8 cellular contexts compared by ENCODE assay signal in the genomic region with DNA sequence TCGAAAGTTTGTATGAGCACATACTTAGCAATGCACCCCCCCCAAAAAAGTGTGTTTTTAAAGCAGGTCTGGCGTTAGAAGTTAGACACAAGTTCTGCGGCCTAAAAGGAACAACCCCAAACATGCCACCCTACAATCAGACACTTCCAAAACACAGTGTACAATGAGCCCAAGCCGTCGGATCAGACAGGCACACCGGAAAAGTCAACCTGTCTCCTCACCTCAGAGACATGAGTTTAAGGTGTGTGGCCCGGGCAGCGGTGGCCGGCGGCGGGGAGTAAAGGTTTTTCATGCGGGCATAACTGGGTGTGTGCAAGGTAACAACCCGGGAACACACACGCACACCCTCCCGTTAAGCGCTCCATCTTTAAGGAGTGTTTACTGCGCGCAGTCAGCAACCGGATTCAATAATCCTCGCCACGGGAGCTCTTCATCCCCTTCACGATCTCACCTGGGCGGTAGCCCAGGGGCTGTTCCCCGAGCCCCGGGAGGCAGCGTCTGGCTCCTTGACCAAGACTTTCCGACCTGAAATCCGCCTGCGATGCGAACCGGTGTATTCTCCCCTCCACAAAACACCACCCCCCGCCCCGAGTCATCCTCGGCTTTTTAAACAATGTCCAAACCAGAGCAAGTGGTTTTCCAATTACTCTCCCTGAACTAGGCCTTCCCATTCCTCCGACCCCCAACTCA. TPM values are rescaled to one million over a fixed set of nuclear protein-coding genes. Genes with fewer than 3 reads are reported as not detected.
A peak's percentile ranks its signal among the peaks of the same experiment; 100 is the strongest.
DNase-seq lines count a peak whose midpoint lies in the region; ATAC-seq and TF ChIP-seq lines count a peak whose summit lies in the region.
"Not testable (repeated sequence)": the region's sequence is repeated elsewhere in the genome, so short reads cannot be mapped to it uniquely, and the experiment has no call there.

No MANE protein-coding gene starts in this region.

- H3K4me3 Mint-ChIP-seq in activated naive CD8-positive, alpha-beta T cell treated with anti-CD3 and anti-CD28 coated beads, Interleukin-2, amount 50 U/mL, for 24 hours = peak overlapping the region; percentile 95
- peak overlapping the region; percentile 96 to 99 (median 98) for H3K4me3 Mint-ChIP-seq in naive thymus-derived CD8-positive, alpha-beta T cell

- peak overlapping the region; percentile 80 for H3K4me3 ChIP-seq in BE2C (ENCODE audit: low read depth, low read length)

- H3K9me3 ChIP-seq in BE2C = not testable (repeated sequence)

- H3K4me1 ChIP-seq in BE2C = not testable (repeated sequence)

- not testable (repeated sequence) for TF ChIP-seq CTCF in BE2C (IDR thresholded peaks at IDR 0.05; ENCODE audit: low read depth, low read length); VCaP (conservative IDR thresholded peaks at IDR 0.05)

- peak; percentile 30 for DNase-seq in BE2C
- DNase-seq in NCI-H1417 (lab: John Stamatoyannopoulos, UW) = peak in 2 of 3 experiments; percentile 60 to 63
- peak; percentile 50 for DNase-seq in activated naive CD8-positive, alpha-beta T cell treated with anti-CD3 and anti-CD28 coated beads, Interleukin-2, amount 50 U/mL, for 24 hours
- DNase-seq in globus pallidus (ENCODE audit: low spot score) = peak; percentile 16
- peak in 9 of 10 donors; percentile 8 to 63 (median 29) for DNase-seq in naive thymus-derived CD8-positive, alpha-beta T cell
- peak; percentile 3 to 32 (median 8) for DNase-seq in stimulated activated CD4-positive, alpha-beta T cell treated with anti-CD3 and anti-CD28 coated beads, TNF-alpha, amount 100 ng/mL, for 48 hours (ENCODE audit: low read depth in 3 of 3)

- H3K36me3 Mint-ChIP-seq in activated naive CD8-positive, alpha-beta T cell treated with anti-CD3 and anti-CD28 coated beads, Interleukin-2, amount 50 U/mL, for 24 hours (ENCODE audit: low read depth); naive thymus-derived CD8-positive, alpha-beta T cell: not testable (repeated sequence)

- POLR2A ChIA-PET in naive thymus-derived CD8-positive, alpha-beta T cell (lab: Charles Lee) = interaction anchor here (0.6 to 2.0 kb wide), 13 partner anchors 12 to 641 kb away, joined by 3 to 23 read pairs (median 3); a partner anchor contains a TSS

- peaks cover 39% of the 10 kb centered on the region for H3K4me1 Mint-ChIP-seq in activated naive CD8-positive, alpha-beta T cell treated with anti-CD3 and anti-CD28 coated beads, Interleukin-2, amount 50 U/mL, for 24 hours
- H3K4me1 Mint-ChIP-seq in naive thymus-derived CD8-positive, alpha-beta T cell = peaks cover 16 to 55% (median 41%) of the 10 kb centered on the region in 4 donors

- ATAC-seq in GM21825 (IDR thresholded peaks at IDR 0.05; ENCODE audit: unreplicated experiment) = peak; percentile 5
- peak; percentile 30 for ATAC-seq in activated naive CD8-positive, alpha-beta T cell treated with anti-CD3 and anti-CD28 coated beads, Interleukin-2, amount 50 U/mL, for 24 hours
- peak; percentile 18 to 23 for ATAC-seq in naive thymus-derived CD8-positive, alpha-beta T cell

- not testable (repeated sequence) for H3K36me3 ChIP-seq in BE2C

- H3K27ac ChIP-seq in VCaP = peak overlapping the region; percentile 90

- not testable (repeated sequence) for H3K27me3 Mint-ChIP-seq in activated naive CD8-positive, alpha-beta T cell treated with anti-CD3 and anti-CD28 coated beads, Interleukin-2, amount 50 U/mL, for 24 hours; naive thymus-derived CD8-positive, alpha-beta T cell

- H3K27ac Mint-ChIP-seq in activated naive CD8-positive, alpha-beta T cell treated with anti-CD3 and anti-CD28 coated beads, Interleukin-2, amount 50 U/mL, for 24 hours = peak overlapping the region; percentile 89
- peak overlapping the region; percentile 89 to 98 (median 95) for H3K27ac Mint-ChIP-seq in naive thymus-derived CD8-positive, alpha-beta T cell

- not testable (repeated sequence) for H3K9me3 Mint-ChIP-seq in activated naive CD8-positive, alpha-beta T cell treated with anti-CD3 and anti-CD28 coated beads, Interleukin-2, amount 50 U/mL, for 24 hours; naive thymus-derived CD8-positive, alpha-beta T cell

- H3K27me3 ChIP-seq in BE2C = not testable (repeated sequence)

RNA-seq across cellular contexts. Expression of a gene that starts 0.9 kb away (rescaled TPM):
- 4.3 TPM for polyA plus RNA-seq in BE2C (2012; ENCODE audit: insufficient read depth, insufficient read length, low read depth)
- 10 to 100 TPM; 38.9 to 40.1 TPM for total RNA-seq in naive thymus-derived CD8-positive, alpha-beta T cell
- 10 to 100 TPM in 1 of 3 donors, 1 to 10 TPM in 2; 6.1 to 11.0 (median 8.0) TPM for polyA plus RNA-seq in naive thymus-derived CD8-positive, alpha-beta T cell

Comparison
In these comparisons a context has a peak if more than half of its experiments do, and no peak if none do; other contexts are left out.
1. Peak in every context shown above with its lines: DNase-seq, ATAC-seq, H3K4me3 ChIP-seq and H3K27ac ChIP-seq.
2. DNase-seq: peak in every context shown above with its lines; median percentile 62 in NCI-H1417; 50 in activated naive CD8-positive, alpha-beta T cell treated with anti-CD3 and anti-CD28 coated beads, Interleukin-2, amount 50 U/mL, for 24 hours; 30 in BE2C; 29 in naive thymus-derived CD8-positive, alpha-beta T cell; 16 in globus pallidus; 8 in stimulated activated CD4-positive, alpha-beta T cell treated with anti-CD3 and anti-CD28 coated beads, TNF-alpha, amount 100 ng/mL, for 48 hours.